ENCODE assay signal across 1 cellular context in the genomic region with DNA sequence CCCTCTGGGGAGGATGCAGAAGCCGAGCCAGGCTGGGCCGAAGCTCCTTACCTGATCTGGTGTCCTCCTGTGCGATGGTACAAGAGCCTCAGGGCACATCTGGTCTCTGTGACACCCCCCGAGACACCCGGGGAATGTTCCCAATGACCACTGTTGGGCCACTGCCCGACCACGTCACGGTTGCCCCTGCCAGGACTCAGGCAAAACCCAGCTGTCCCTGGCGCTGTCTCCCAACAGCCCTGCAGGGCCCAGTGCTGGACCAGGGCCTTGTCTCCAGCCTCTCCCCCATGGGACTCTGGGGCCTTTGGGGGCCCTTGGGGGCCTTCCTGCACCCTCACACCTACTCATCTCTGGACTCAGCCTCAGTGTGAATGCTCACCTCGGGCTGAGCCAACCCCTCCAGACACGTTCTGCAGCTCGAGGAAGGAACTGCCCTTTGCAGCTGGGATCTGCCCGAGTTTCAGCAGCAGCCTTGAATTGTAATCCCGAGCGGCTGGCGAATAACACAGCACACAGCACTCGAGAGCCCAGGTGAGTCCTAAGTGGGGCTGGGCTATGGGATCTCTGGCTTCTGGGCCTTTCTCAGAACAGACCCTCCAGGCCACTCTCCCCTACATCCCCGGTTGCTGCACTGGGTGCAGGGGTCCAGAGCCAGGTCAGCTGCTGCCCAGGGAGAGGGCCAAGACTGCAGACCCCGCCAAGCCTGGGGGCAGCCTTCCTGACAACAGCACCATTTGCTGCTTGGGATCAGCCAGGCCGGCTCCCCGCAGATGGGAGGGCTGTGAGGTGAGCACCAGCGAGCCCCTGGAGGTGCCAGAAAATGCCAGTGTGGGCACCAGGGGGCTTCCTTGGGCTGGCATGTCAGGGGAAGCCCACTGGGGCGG.
TF ChIP-seq lines count a peak whose summit lies in the region.

No MANE protein-coding gene starts in this region.

TF ChIP-seq in K562, 482 proteins besides CTCF, POLR2A, EP300 and RAD21 (continued from another document):
- TF ChIP-seq ZMIZ1 (IDR thresholded peaks at IDR 0.05; ENCODE audit: low read depth in 2 of 2, low read length in 2 of 2) (no peak), SRSF3 (IDR thresholded peaks at IDR 0.05; ENCODE audit: insufficient read depth, low read length) (0 out of 2 replicates have a peak, but pooled peaks have one; percentile 8), SRSF1 (IDR thresholded peaks at IDR 0.05; ENCODE audit: low read depth, low read length) (no peak)
- TF ChIP-seq, protein P1, sequence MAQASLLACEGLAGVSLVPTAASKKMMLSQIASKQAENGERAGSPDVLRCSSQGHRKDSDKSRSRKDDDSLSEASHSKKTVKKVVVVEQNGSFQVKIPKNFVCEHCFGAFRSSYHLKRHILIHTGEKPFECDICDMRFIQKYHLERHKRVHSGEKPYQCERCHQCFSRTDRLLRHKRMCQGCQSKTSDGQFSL (CRISPR knock-in tag; IDR thresholded peaks at IDR 0.05): no peak
- TF ChIP-seq, protein P1 (tag; IDR thresholded peaks at IDR 0.05): no peak
- TF ChIP-seq, protein P2, sequence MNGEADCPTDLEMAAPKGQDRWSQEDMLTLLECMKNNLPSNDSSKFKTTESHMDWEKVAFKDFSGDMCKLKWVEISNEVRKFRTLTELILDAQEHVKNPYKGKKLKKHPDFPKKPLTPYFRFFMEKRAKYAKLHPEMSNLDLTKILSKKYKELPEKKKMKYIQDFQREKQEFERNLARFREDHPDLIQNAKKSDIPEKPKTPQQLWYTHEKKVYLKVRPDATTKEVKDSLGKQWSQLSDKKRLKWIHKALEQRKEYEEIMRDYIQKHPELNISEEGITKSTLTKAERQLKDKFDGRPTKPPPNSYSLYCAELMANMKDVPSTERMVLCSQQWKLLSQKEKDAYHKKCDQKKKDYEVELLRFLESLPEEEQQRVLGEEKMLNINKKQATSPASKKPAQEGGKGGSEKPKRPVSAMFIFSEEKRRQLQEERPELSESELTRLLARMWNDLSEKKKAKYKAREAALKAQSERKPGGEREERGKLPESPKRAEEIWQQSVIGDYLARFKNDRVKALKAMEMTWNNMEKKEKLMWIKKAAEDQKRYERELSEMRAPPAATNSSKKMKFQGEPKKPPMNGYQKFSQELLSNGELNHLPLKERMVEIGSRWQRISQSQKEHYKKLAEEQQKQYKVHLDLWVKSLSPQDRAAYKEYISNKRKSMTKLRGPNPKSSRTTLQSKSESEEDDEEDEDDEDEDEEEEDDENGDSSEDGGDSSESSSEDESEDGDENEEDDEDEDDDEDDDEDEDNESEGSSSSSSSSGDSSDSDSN (IDR thresholded peaks at IDR 0.05; ENCODE audit: borderline replicate concordance in 1 of 2, low read depth in 2 of 2, low read length in 2 of 2): 0 out of 4 replicates have a peak, but pooled peaks of 1 of the 2 experiments have one; percentile 64
